17 cellular contexts compared by ENCODE assay signal in the genomic region with DNA sequence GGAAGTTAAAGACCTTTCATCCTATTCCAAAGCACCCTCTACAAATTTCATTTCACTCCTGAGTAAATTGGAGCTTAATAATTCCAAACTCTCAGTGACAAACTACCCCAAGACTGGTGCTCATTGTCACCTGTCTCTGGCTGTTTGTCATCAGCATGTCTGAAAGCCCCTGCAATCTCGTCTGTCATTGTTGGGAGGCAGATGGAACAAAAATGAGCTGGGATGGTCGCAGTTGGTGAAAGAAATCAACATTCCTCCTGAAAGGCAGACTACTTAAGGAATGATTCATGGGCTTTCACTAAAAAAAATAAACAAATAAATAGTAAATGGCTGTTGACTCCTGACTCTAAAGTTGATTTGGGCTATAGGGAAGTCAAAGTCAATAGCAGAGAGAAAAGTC.
"Had no signal": no experiment of that assay in that cellular context is flagged by ENCODE, and none has a peak within 500 bp of the region (broad histone marks: within the 10 kb centered on the region; RNA-seq: fewer than 3 reads in every experiment).

No MANE protein-coding gene starts in this region.

- H3K4me3 Mint-ChIP-seq: activated CD4-positive, alpha-beta memory T cell treated with anti-CD3 and anti-CD28 coated beads, Interleukin-2, amount 10 ng/mL, durations not matched to agents 7 days and 5 days; activated CD4-positive, alpha-beta T cell treated with anti-CD3 and anti-CD28 coated beads for 36 hours; activated naive CD8-positive, alpha-beta T cell treated with anti-CD3 and anti-CD28 coated beads, Interleukin-2, amount 50 U/mL, for 24 hours; nephron had no signal

- H3K27ac Mint-ChIP-seq: activated CD4-positive, alpha-beta memory T cell treated with anti-CD3 and anti-CD28 coated beads, Interleukin-2, amount 10 ng/mL, durations not matched to agents 7 days and 5 days; activated CD4-positive, alpha-beta T cell treated with anti-CD3 and anti-CD28 coated beads for 36 hours; activated naive CD8-positive, alpha-beta T cell treated with anti-CD3 and anti-CD28 coated beads, Interleukin-2, amount 50 U/mL, for 24 hours had no signal

- DNase-seq: activated CD4-positive, alpha-beta memory T cell treated with anti-CD3 and anti-CD28 coated beads, Interleukin-2, amount 10 ng/mL, durations not matched to agents 7 days and 5 days; activated CD4-positive, alpha-beta T cell treated with anti-CD3 and anti-CD28 coated beads for 36 hours; activated CD8-positive, alpha-beta memory T cell treated with anti-CD3 and anti-CD28 coated beads, Interleukin-2, amount 50 U/mL, for 48 hours; activated naive CD4-positive, alpha-beta T cell treated with Interleukin-2 at 50 U/mL for 16 hours; activated naive CD8-positive, alpha-beta T cell treated with anti-CD3 and anti-CD28 coated beads, Interleukin-2, amount 50 U/mL, for 24 hours; effector CD4-positive, alpha-beta T cell; heart right ventricle; islet precursor cell; mammary epithelial cell; mucosa of descending colon; ovary; stimulated activated CD4-positive, alpha-beta T cell treated with anti-CD3 and anti-CD28 coated beads, Interleukin-4, amount 100 ng/mL, for 4 hours; stomach had no signal

- H3K4me1 Mint-ChIP-seq: activated CD4-positive, alpha-beta memory T cell treated with anti-CD3 and anti-CD28 coated beads, Interleukin-2, amount 10 ng/mL, durations not matched to agents 7 days and 5 days; activated CD4-positive, alpha-beta T cell treated with anti-CD3 and anti-CD28 coated beads for 36 hours; activated naive CD8-positive, alpha-beta T cell treated with anti-CD3 and anti-CD28 coated beads, Interleukin-2, amount 50 U/mL, for 24 hours had no signal

- H3K4me3 ChIP-seq: cardiac muscle cell, heart right ventricle, mucosa of descending colon, ovary, stomach had no signal

- H3K27ac ChIP-seq: cardiac muscle cell, heart right ventricle, ovary, stomach, VCaP had no signal

- H3K27me3 Mint-ChIP-seq: activated CD4-positive, alpha-beta T cell treated with anti-CD3 and anti-CD28 coated beads for 36 hours; activated naive CD8-positive, alpha-beta T cell treated with anti-CD3 and anti-CD28 coated beads, Interleukin-2, amount 50 U/mL, for 24 hours had no signal

- ATAC-seq: activated CD4-positive, alpha-beta T cell treated with anti-CD3 and anti-CD28 coated beads for 36 hours; activated naive CD8-positive, alpha-beta T cell treated with anti-CD3 and anti-CD28 coated beads, Interleukin-2, amount 50 U/mL, for 24 hours; heart right ventricle; left lobe of liver; mucosa of descending colon had no signal

- H3K4me1 ChIP-seq: heart right ventricle had no signal

- H3K36me3 ChIP-seq: cardiac muscle cell, heart right ventricle, ovary, stomach had no signal

- H3K27me3 ChIP-seq: cardiac muscle cell, ovary, stomach had no signal

- H3K9me3 ChIP-seq: heart right ventricle, mucosa of descending colon, ovary, stomach had no signal
